38 cellular contexts compared by ENCODE assay signal in the genomic region with DNA sequence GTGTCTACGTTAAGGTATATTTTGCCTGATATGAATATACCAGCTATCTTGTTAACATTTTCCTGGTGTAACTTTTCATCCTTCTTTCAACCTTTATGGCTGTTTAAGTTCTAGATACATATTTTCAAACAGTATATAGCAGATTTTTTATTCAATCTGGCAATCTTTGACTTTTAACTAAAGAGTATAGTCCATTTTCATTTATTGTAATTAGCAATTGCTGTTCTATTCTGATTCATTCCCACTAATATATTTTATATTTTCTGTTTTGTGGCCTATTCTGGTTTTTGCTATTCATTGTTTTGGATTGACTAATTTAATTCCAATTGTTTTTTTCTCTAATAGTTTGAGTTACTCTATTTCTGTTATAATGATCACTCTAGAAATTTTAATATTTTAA. TPM values are rescaled to one million over a fixed set of nuclear protein-coding genes. Genes with fewer than 3 reads are reported as not detected.
"Had no signal": no experiment of that assay in that cellular context is flagged by ENCODE, and none has a peak within 500 bp of the region (broad histone marks: within the 10 kb centered on the region; RNA-seq: fewer than 3 reads in every experiment).

No MANE protein-coding gene starts in this region.

- H3K4me1 ChIP-seq: ascending aorta had no signal

- H3K27me3 ChIP-seq: ascending aorta, cardiac muscle cell had no signal

- H3K27ac ChIP-seq: ascending aorta, cardiac muscle cell, VCaP had no signal

- FAIRE-seq: bronchial epithelial cell, TTC549 had no signal

- H3K4me3 ChIP-seq: ascending aorta, cardiac muscle cell had no signal

- ATAC-seq: activated CD8-positive, alpha-beta T cell treated with anti-CD3 and anti-CD28 coated beads for 36 hours; activated naive CD4-positive, alpha-beta T cell treated with anti-CD3 and anti-CD28 coated beads, Interleukin-2, amount 50 U/mL, for 72 hours; activated naive CD8-positive, alpha-beta T cell treated with anti-CD3 and anti-CD28 coated beads, Interleukin-2, amount 50 U/mL, for 24 hours; activated T-cell treated with anti-CD3 and anti-CD28 coated beads, Interleukin-2, amount 50 U/mL, for 4 hours; activated T-cell treated with anti-CD3 and anti-CD28 coated beads, Interleukin-2, amount 50 U/mL, for 72 hours; activated T-helper 17 cell treated with anti-CD3 and anti-CD28 coated beads, Interleukin-2, amount 50 U/mL, for 72 hours; T-cell had no signal

- DNase-seq: activated B cell treated with CpG ODN at 0.5 μM for 24 hours; activated CD4-positive, alpha-beta memory T cell treated with anti-CD3 and anti-CD28 coated beads for 36 hours; activated CD4-positive, alpha-beta T cell treated with anti-CD3 and anti-CD28 coated beads for 4 hours; activated CD4-positive, alpha-beta T cell treated with anti-CD3 and anti-CD28 coated beads, Interleukin-2, amount 10 ng/mL, durations not matched to agents 24 days and 14 days; activated CD4-positive, alpha-beta T cell treated with anti-CD3 and anti-CD28 coated beads, Interleukin-2, amount 50 U/mL, for 1 hour; activated CD4-positive, alpha-beta T cell treated with anti-CD3 and anti-CD28 coated beads, Interleukin-2, amount 50 U/mL, for 4 hours; activated CD4-positive, CD25-positive, alpha-beta regulatory T cell treated with anti-CD3 and anti-CD28 coated beads, Interleukin-2, amount 50 U/mL, for 72 hours; activated CD8-positive, alpha-beta memory T cell treated with anti-CD3 and anti-CD28 coated beads, Interleukin-2, amount 50 U/mL, for 4 hours; activated CD8-positive, alpha-beta T cell treated with anti-CD3 and anti-CD28 coated beads for 36 hours; activated effector memory CD4-positive, alpha-beta T cell treated with anti-CD3 and anti-CD28 coated beads, Interleukin-2, amount 50 U/mL, for 16 hours; activated gamma-delta T cell treated with Interleukin-2 at 50 U/mL for 16 hours; activated naive CD4-positive, alpha-beta T cell; activated naive CD4-positive, alpha-beta T cell treated with anti-CD3 and anti-CD28 coated beads for 36 hours; activated naive CD4-positive, alpha-beta T cell treated with anti-CD3 and anti-CD28 coated beads, Interleukin-2, amount 50 U/mL, for 16 hours; activated naive CD8-positive, alpha-beta T cell treated with anti-CD3 and anti-CD28 coated beads, Interleukin-2, amount 10 ng/mL, durations not matched to agents 7 days and 5 days; activated naive CD8-positive, alpha-beta T cell treated with anti-CD3 and anti-CD28 coated beads, Interleukin-2, amount 50 U/mL, for 24 hours; activated T-cell treated with anti-CD3 and anti-CD28 coated beads for 4 hours; activated T-cell treated with anti-CD3 and anti-CD28 coated beads, Interleukin-2, amount 50 U/mL, for 1 hour; activated T-cell treated with anti-CD3 and anti-CD28 coated beads, Interleukin-2, amount 50 U/mL, for 4 hours; activated T-cell treated with anti-CD3 and anti-CD28 coated beads, Interleukin-2, amount 50 U/mL, for 72 hours; amygdala; anterior cingulate cortex; caudate nucleus; cerebellar nuclear complex; T-cell; T-helper 2 cell; T-helper 9 cell had no signal

- H3K9me3 ChIP-seq: ascending aorta had no signal

RNA-seq across cellular contexts. Expression of a gene that starts 37.0 kb away (rescaled TPM):
- total RNA-seq: activated B cell treated with CpG ODN at 0.5 μM for 24 hours; activated CD4-positive, alpha-beta T cell treated with anti-CD3 and anti-CD28 coated beads, Interleukin-2, amount 10 ng/mL, durations not matched to agents 24 days and 14 days; activated CD8-positive, alpha-beta memory T cell treated with anti-CD3 and anti-CD28 coated beads for 36 hours; activated CD8-positive, alpha-beta T cell treated with anti-CD3 and anti-CD28 coated beads for 36 hours; activated naive CD4-positive, alpha-beta T cell treated with anti-CD3 and anti-CD28 coated beads for 36 hours; activated T-cell treated with anti-CD3 and anti-CD28 coated beads, Interleukin-2, amount 50 U/mL, for 4 hours; activated T-helper 17 cell treated with anti-CD3 and anti-CD28 coated beads, Interleukin-2, amount 50 U/mL, for 72 hours; bronchial epithelial cell; cardiac muscle cell; chondrocyte; T-helper 1 cell treated with Interleukin-12 subunit alpha and Interleukin-12 subunit beta and Interleukin-4 antibody, amounts not matched to agents 30 ng/mL and 1 ng/mL, for 36 hours had no signal
- polyA plus RNA-seq: cardiac muscle cell had no signal

RNA-seq across cellular contexts. Expression of a gene that starts 37.0 kb away (rescaled TPM):
- total RNA-seq: activated B cell treated with CpG ODN at 0.5 μM for 24 hours; activated CD4-positive, alpha-beta T cell treated with anti-CD3 and anti-CD28 coated beads, Interleukin-2, amount 10 ng/mL, durations not matched to agents 24 days and 14 days; activated CD8-positive, alpha-beta T cell treated with anti-CD3 and anti-CD28 coated beads for 36 hours; activated naive CD4-positive, alpha-beta T cell treated with anti-CD3 and anti-CD28 coated beads for 36 hours; activated naive CD4-positive, alpha-beta T cell treated with anti-CD3 and anti-CD28 coated beads, Interleukin-2, amount 50 U/mL, for 72 hours; activated T-cell treated with anti-CD3 and anti-CD28 coated beads, Interleukin-2, amount 50 U/mL, for 4 hours; activated T-cell treated with anti-CD3 and anti-CD28 coated beads, Interleukin-2, amount 50 U/mL, for 72 hours; activated T-helper 1 cell treated with anti-CD3 and anti-CD28 coated beads, Interleukin-12 subunit alpha, Interleukin-12 subunit beta, Interleukin-2, Interleukin-4 antibody, amounts not matched to agents 30 ng/mL and 10 ng/mL and 1 ng/mL, durations not matched to agents 14 hours and 24 hours and 36 hours; bronchial epithelial cell; cardiac muscle cell; chondrocyte; T-cell had no signal
- polyA plus RNA-seq: cardiac muscle cell had no signal
